Comparison of ENCODE assay signal across 8 cellular contexts in the genomic region with DNA sequence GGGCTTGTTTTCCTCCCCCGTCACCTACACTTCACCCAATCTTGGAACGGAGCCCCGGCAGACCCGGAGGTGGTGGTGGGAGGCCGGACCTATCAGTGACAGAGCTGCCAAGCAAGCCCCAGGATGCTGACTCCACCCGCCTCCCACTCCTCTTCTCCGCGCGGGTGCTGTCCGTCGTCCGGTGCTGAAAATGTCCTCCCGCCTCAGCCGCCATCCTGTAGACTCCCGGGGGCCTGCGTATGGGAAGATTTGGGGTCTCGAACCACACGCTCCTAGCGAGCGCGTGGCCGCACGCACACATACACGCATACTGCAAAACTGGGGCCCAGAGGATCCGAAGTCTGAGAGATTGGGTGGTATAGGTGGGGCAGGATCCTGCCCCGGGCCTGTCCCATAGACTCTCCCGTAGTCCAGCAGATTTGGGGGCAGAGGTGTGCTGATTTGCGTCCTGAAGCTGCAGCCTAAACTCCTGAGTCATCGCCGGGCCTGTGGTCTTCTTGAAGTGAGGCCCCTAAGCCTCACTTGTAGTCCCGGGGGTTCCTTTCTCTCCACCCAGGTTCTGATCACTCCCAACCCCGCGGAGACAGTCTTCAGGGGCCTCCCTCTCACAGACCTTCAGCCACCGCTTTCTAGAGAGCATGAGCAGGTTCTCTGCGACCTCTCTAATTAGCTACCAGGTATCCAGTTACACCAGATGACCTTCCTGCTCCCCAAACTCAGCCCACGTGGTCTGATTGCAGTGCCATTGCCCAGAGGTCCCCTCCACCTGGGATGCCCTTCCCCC. TPM values are rescaled to one million over a fixed set of nuclear protein-coding genes. Genes with fewer than 3 reads are reported as not detected.
A peak's percentile ranks its signal among the peaks of the same experiment; 100 is the strongest.
DNase-seq lines count a peak whose midpoint lies in the region; ATAC-seq and TF ChIP-seq lines count a peak whose summit lies in the region.

No MANE protein-coding gene starts in this region.

- in situ Hi-C loops in brain microvascular endothelial cell (cut with HindIII; ENCODE audit: low pct_ligation_motif_present, low sequenced_read_pairs): no loop called here

- H3K27ac Mint-ChIP-seq in T-helper 1 cell treated with Interleukin-12 subunit alpha and Interleukin-12 subunit beta and Interleukin-4 antibody, amounts not matched to agents 30 μg/mL and 1 μg/mL, for 36 hours: peak overlapping the region; percentile 96

- no peaks in the 10 kb centered on the region for H3K9me3 Mint-ChIP-seq in T-helper 1 cell treated with Interleukin-12 subunit alpha and Interleukin-12 subunit beta and Interleukin-4 antibody, amounts not matched to agents 30 μg/mL and 1 μg/mL, for 36 hours

- H3K36me3 Mint-ChIP-seq in T-helper 1 cell treated with Interleukin-12 subunit alpha and Interleukin-12 subunit beta and Interleukin-4 antibody, amounts not matched to agents 30 μg/mL and 1 μg/mL, for 36 hours (ENCODE audit: low read depth): no peaks in the 10 kb centered on the region

- H3K4me3 ChIP-seq in brain microvascular endothelial cell (ENCODE audit: low read depth, low read length): peak overlapping the region; percentile 72
- H3K4me3 ChIP-seq in kidney epithelial cell (ENCODE audit: low read depth, low read length): peak overlapping the region; percentile 57

- peak overlapping the region; percentile 97 for H3K27ac ChIP-seq in brain microvascular endothelial cell

- peak; percentile 28 for ATAC-seq in GM19043 (IDR thresholded peaks at IDR 0.05; ENCODE audit: low read depth, unreplicated experiment)
- peak; percentile 24 for ATAC-seq in HG03378 (IDR thresholded peaks at IDR 0.05; ENCODE audit: unreplicated experiment)

- peaks cover 26% of the 10 kb centered on the region for H3K27me3 Mint-ChIP-seq in T-helper 1 cell treated with Interleukin-12 subunit alpha and Interleukin-12 subunit beta and Interleukin-4 antibody, amounts not matched to agents 30 μg/mL and 1 μg/mL, for 36 hours (ENCODE audit: low read depth)

- DNase-seq in AG20443 (ENCODE audit: low spot score) (peak; percentile 74), brain microvascular endothelial cell (no peak), kidney epithelial cell (ENCODE audit: low read depth) (no peak), NCI-H1930 (lab: John Stamatoyannopoulos, UW) (no peak)
- peak; percentile 87 to 88 for DNase-seq in stimulated activated CD4-positive, alpha-beta T cell treated with anti-CD3 and anti-CD28 coated beads, Interleukin-2, amount 100 ng/mL, for 24 hours

- H3K4me1 Mint-ChIP-seq in T-helper 1 cell treated with Interleukin-12 subunit alpha and Interleukin-12 subunit beta and Interleukin-4 antibody, amounts not matched to agents 30 μg/mL and 1 μg/mL, for 36 hours (ENCODE audit: low read depth): peaks cover 24% of the 10 kb centered on the region

- peak overlapping the region; percentile 95 for H3K4me3 Mint-ChIP-seq in T-helper 1 cell treated with Interleukin-12 subunit alpha and Interleukin-12 subunit beta and Interleukin-4 antibody, amounts not matched to agents 30 μg/mL and 1 μg/mL, for 36 hours

- H3K27me3 ChIP-seq in brain microvascular endothelial cell (replicated peaks) (peaks cover 19% of the 10 kb centered on the region), kidney epithelial cell (ENCODE audit: control insufficient read depth, insufficient read depth, low read length) (peaks cover 29% of the 10 kb centered on the region)

- no peak for TF ChIP-seq CTCF in brain microvascular endothelial cell (IDR thresholded peaks at IDR 0.05; ENCODE audit: low read depth, low read length, missing control alignments)
- no peak for TF ChIP-seq CTCF in kidney epithelial cell (IDR thresholded peaks at IDR 0.05; ENCODE audit: insufficient read depth, low read length, poor library complexity, severe bottlenecking)

- H3K36me3 ChIP-seq in brain microvascular endothelial cell (replicated peaks) (peaks cover 9% of the 10 kb centered on the region), kidney epithelial cell (ENCODE audit: control insufficient read depth, insufficient read depth, low read length) (no peaks in the 10 kb centered on the region)

RNA-seq across cellular contexts. Expression of a gene that starts 0.8 kb away (rescaled TPM):
- 104 and 119 TPM in 2 replicates for total RNA-seq in kidney epithelial cell

RNA-seq across cellular contexts. Expression of a gene that starts 2.0 kb away (rescaled TPM):
- 0.08 TPM in 1 of 2 replicates, not detected in the other for total RNA-seq in kidney epithelial cell

RNA-seq across cellular contexts. Expression of a gene that starts 11.8 kb away (rescaled TPM):
- total RNA-seq in kidney epithelial cell: 0.04 and 0.21 TPM in 2 replicates

RNA-seq across cellular contexts. Expression of a gene that starts 21.3 kb away (rescaled TPM):
- total RNA-seq in kidney epithelial cell: 108 and 125 TPM in 2 replicates

RNA-seq across cellular contexts. Expression of a gene that starts 27.1 kb away (rescaled TPM):
- total RNA-seq in kidney epithelial cell: 0.07 and 0.17 TPM in 2 replicates

Comparison
In these comparisons a context has a peak if more than half of its experiments do, and no peak if none do; other contexts are left out.
1. DNase-seq: peak in AG20443 (single experiment) and stimulated activated CD4-positive, alpha-beta T cell treated with anti-CD3 and anti-CD28 coated beads, Interleukin-2, amount 100 ng/mL, for 24 hours (2 of 2); none in brain microvascular endothelial cell (single experiment), kidney epithelial cell (single experiment) and NCI-H1930 (0 of 2).